Comparison of ENCODE assay signal across 16 cellular contexts in genomic region chr2:149739171-149739879, GRCh38.
A peak's percentile ranks its signal among the peaks of the same experiment; 100 is the strongest.
DNase-seq lines count a peak whose midpoint lies in the region; ATAC-seq and TF ChIP-seq lines count a peak whose summit lies in the region.
"Had no signal": no experiment of that assay in that cellular context is flagged by ENCODE, and none has a peak within 500 bp of the region (broad histone marks: within the 10 kb centered on the region; RNA-seq: fewer than 3 reads in every experiment).

No MANE protein-coding gene starts in this region.

- H3K79me2 ChIP-seq in SK-N-SH (ENCODE audit: insufficient read depth) (no peaks in the 10 kb centered on the region), MM.1S (ENCODE audit: low read length) (no peaks in the 10 kb centered on the region)

- H3F3A ChIP-seq in SK-N-SH (replicated peaks; ENCODE audit: insufficient read depth) (peaks cover 14% of the 10 kb centered on the region), MM.1S (ENCODE audit: insufficient read depth, low read length) (no peaks in the 10 kb centered on the region)

- H3K4me3 ChIP-seq in SK-N-SH (ENCODE audit: low read depth in 2 of 2, low read length in 1 of 2) (no peak overlapping the region), fibroblast of mammary gland (ENCODE audit: control insufficient read depth, low read depth, low read length) (no peak overlapping the region), MM.1S (ENCODE audit: low read length) (no peak overlapping the region)
- H3K4me3 ChIP-seq: BLaER1 had no signal

- no peak overlapping the region for H3K9ac ChIP-seq in SK-N-SH
- no peak overlapping the region for H3K9ac ChIP-seq in MM.1S (ENCODE audit: low read length)
- H3K9ac ChIP-seq: BLaER1 had no signal

- no peak overlapping the region for H3K4me2 ChIP-seq in SK-N-SH
- H3K4me2 ChIP-seq in MM.1S (ENCODE audit: low read depth, low read length) = no peak overlapping the region
- H3K4me2 ChIP-seq: BLaER1 had no signal

- no peaks in the 10 kb centered on the region for H3K9me2 ChIP-seq in SK-N-SH
- no peaks in the 10 kb centered on the region for H3K9me2 ChIP-seq in MM.1S (replicated peaks; ENCODE audit: insufficient read depth, low read length)

- TF ChIP-seq RAD21 in SK-N-SH (IDR thresholded peaks at IDR 0.05; ENCODE audit: low read length) = no peak

- CTCF ChIA-PET in SK-N-SH (lab: Yijun Ruan, JAX) = interaction anchor here (1.3 to 1.4 kb wide), 2 partner anchors 10 to 25 kb away, joined by 4 read pairs; no protein-coding TSS in a partner anchor

- 91% methylated on average over 6 of the region's 6 CpGs for WGBS in SK-N-SH (ENCODE audit: low lambda C conversion rate)

- DNase-seq in SK-N-SH (no peak), RPMI7951 (ENCODE audit: low read depth) (peak; percentile 73), fibroblast of mammary gland (ENCODE audit: low read depth) (peak; percentile 33), MM.1S (no peak), NCI-H524 treated with DMSO at 0.1 percent for 48 hours (lab: John Stamatoyannopoulos, UW) (no peak)
- DNase-seq in activated CD4-positive, CD25-positive, alpha-beta regulatory T cell (lab: John Stamatoyannopoulos, UW) = no peak
- no peak for DNase-seq in activated CD4-positive, alpha-beta T cell treated with anti-CD3 and anti-CD28 coated beads, Interleukin-2, amount 50 U/mL, for 48 hours
- DNase-seq: activated CD4-positive, alpha-beta T cell treated with anti-CD3 and anti-CD28 coated beads, Interleukin-2, amount 50 U/mL, for 1 hour; caudate nucleus; glutamatergic neuron; NCI-H1417 treated with DMSO at 0.1 percent for 48 hours; NCI-H526; stimulated activated CD8-positive, alpha-beta memory T cell treated with anti-CD3 and anti-CD28 coated beads, Interleukin-4, amount 100 ng/mL, for 48 hours; WERI-Rb-1 had no signal

- TF ChIP-seq CTCF in SK-N-SH (IDR thresholded peaks at IDR 0.05) (no peak), fibroblast of mammary gland (conservative IDR thresholded peaks at IDR 0.05; ENCODE audit: control insufficient read depth, insufficient read depth, low read depth, low read length) (no peak), MM.1S (IDR thresholded peaks at IDR 0.05; ENCODE audit: low read length) (no peak)

- ATAC-seq in SK-N-SH treated with all-trans-retinoic acid at 6 μM for 48 hours = peak; percentile 27; the same call in 1 of the 3 replicates

- no peaks in the 10 kb centered on the region for H3K27me3 ChIP-seq in SK-N-SH (ENCODE audit: insufficient read depth)
- no peaks in the 10 kb centered on the region for H3K27me3 ChIP-seq in MM.1S (replicated peaks; ENCODE audit: insufficient read depth, low read length)
- H3K27me3 ChIP-seq: BLaER1 had no signal

- POLR2A ChIA-PET in SK-N-SH (lab: Yijun Ruan, JAX) = no interaction called here

- H3K4me1 ChIP-seq in SK-N-SH (ENCODE audit: control insufficient read depth in 1 of 2, insufficient read depth in 2 of 2, low read depth in 1 of 2, low read length in 1 of 2) = peaks cover 14 to 25% of the 10 kb centered on the region in 2 experiments; a peak in 3 of 4 replicates
- H3K4me1 ChIP-seq in MM.1S (ENCODE audit: low read length) = no peaks in the 10 kb centered on the region
- H3K4me1 ChIP-seq: BLaER1 had no signal

- no peaks in the 10 kb centered on the region for H3K9me3 ChIP-seq in SK-N-SH
- no peaks in the 10 kb centered on the region for H3K9me3 ChIP-seq in MM.1S (replicated peaks; ENCODE audit: insufficient read depth, low read length)
- H3K9me3 ChIP-seq: BLaER1 had no signal

- TF ChIP-seq EP300 in SK-N-SH (IDR thresholded peaks at IDR 0.05; ENCODE audit: borderline replicate concordance in 1 of 2, low read depth in 1 of 2, low read length in 1 of 2) = no peak

- no peaks in the 10 kb centered on the region for H3K36me3 ChIP-seq in SK-N-SH (replicated peaks in 1 of 2; ENCODE audit: control insufficient read depth in 1 of 2, insufficient read depth in 2 of 2, low read length in 1 of 2)
- H3K36me3 ChIP-seq in MM.1S (replicated peaks; ENCODE audit: insufficient read depth, low read length) = no peaks in the 10 kb centered on the region
- H3K36me3 ChIP-seq: BLaER1, WERI-Rb-1 had no signal

- H3K27ac ChIP-seq in SK-N-SH (ENCODE audit: low read depth in 2 of 2, low read length in 1 of 2) (no peak overlapping the region), MM.1S (ENCODE audit: low read length) (no peak overlapping the region)
- H3K27ac ChIP-seq: BLaER1, WERI-Rb-1 had no signal

- H4K20me1 ChIP-seq in SK-N-SH (ENCODE audit: insufficient read depth) (no peaks in the 10 kb centered on the region), MM.1S (ENCODE audit: insufficient read depth, low read length) (no peaks in the 10 kb centered on the region)
- H4K20me1 ChIP-seq: BLaER1 had no signal

- H2AFZ ChIP-seq in SK-N-SH (ENCODE audit: low read depth) (no peak overlapping the region), MM.1S (ENCODE audit: low read length) (no peak overlapping the region)

TF ChIP-seq in SK-N-SH treated with all-trans-retinoic acid at 6 μM for 48 hours, 23 proteins besides CTCF, POLR2A, EP300 and RAD21 (continues in another document):
- TF ChIP-seq CREB5 (CRISPR knock-in tag; IDR thresholded peaks at IDR 0.05; ENCODE audit: low read depth) (no peak), CSRNP3 (CRISPR knock-in tag; IDR thresholded peaks at IDR 0.05) (no peak), ZFP30 (CRISPR knock-in tag; IDR thresholded peaks at IDR 0.05) (no peak), BACH2 (CRISPR knock-in tag; IDR thresholded peaks at IDR 0.05; ENCODE audit: borderline replicate concordance) (no peak)

TF ChIP-seq in SK-N-SH, 30 proteins besides CTCF, POLR2A, EP300 and RAD21:
- TF ChIP-seq TCF12 (IDR thresholded peaks at IDR 0.05) (no peak), RCOR1 (IDR thresholded peaks at IDR 0.05; ENCODE audit: low read length) (no peak), FOXJ3 (CRISPR knock-in tag; IDR thresholded peaks at IDR 0.05) (no peak), ZBTB33 (IDR thresholded peaks at IDR 0.05; ENCODE audit: borderline replicate concordance, low read depth) (no peak), MEF2A (IDR thresholded peaks at IDR 0.05; ENCODE audit: borderline replicate concordance, low read depth) (no peak), GATA2 (CRISPR knock-in tag; IDR thresholded peaks at IDR 0.05) (no peak), FOSL2 (IDR thresholded peaks at IDR 0.05; ENCODE audit: borderline replicate concordance, low read depth) (no peak), GABPA (IDR thresholded peaks at IDR 0.05; ENCODE audit: low read depth) (no peak), POLR2AphosphoS5 (IDR thresholded peaks at IDR 0.05; ENCODE audit: low read depth, low read length) (no peak), ELF1 (IDR thresholded peaks at IDR 0.05) (no peak), USF2 (IDR thresholded peaks at IDR 0.05; ENCODE audit: borderline replicate concordance, low read depth, low read length) (no peak), FOXM1 (IDR thresholded peaks at IDR 0.05; ENCODE audit: low read depth) (no peak), MXI1 (IDR thresholded peaks at IDR 0.05; ENCODE audit: low read depth, low read length) (no peak), RXRA (IDR thresholded peaks at IDR 0.05; ENCODE audit: borderline replicate concordance, low read depth) (no peak)

Comparison
In these comparisons a context has a peak if more than half of its experiments do, and no peak if none do; other contexts are left out.
1. DNase-seq: peak in RPMI7951 (single experiment) and fibroblast of mammary gland (single experiment); none in SK-N-SH (single experiment), activated CD4-positive, CD25-positive, alpha-beta regulatory T cell (0 of 4), MM.1S (single experiment), activated CD4-positive, alpha-beta T cell treated with anti-CD3 and anti-CD28 coated beads, Interleukin-2, amount 50 U/mL, for 48 hours (0 of 2) and NCI-H524 treated with DMSO at 0.1 percent for 48 hours (single experiment).